Comparison of ENCODE assay signal across 1 cellular context in genomic region chr2:86337235-86338099, GRCh38.
TF ChIP-seq lines count a peak whose summit lies in the region.

TSS of gene REEP1 (minus strand) at chr2:86337626. CDS start at chr2:86337510, 116 bp downstream.

TF ChIP-seq in H1, 55 proteins besides CTCF, POLR2A, EP300 and RAD21:
- TF ChIP-seq GTF2F1 (IDR thresholded peaks at IDR 0.05; ENCODE audit: borderline replicate concordance, low read depth, low read length) (no peak), KDM4A (IDR thresholded peaks at IDR 0.05; ENCODE audit: low read depth, low read length, severe bottlenecking) (peak; percentile 54), GABPA (IDR thresholded peaks at IDR 0.05; ENCODE audit: borderline replicate concordance, insufficient read depth, low read length) (no peak), SUZ12 (IDR thresholded peaks at IDR 0.05; ENCODE audit: low read length) (0 out of 2 replicates have a peak, but pooled peaks have one; percentile 16), NRF1 (IDR thresholded peaks at IDR 0.05; ENCODE audit: low read depth, low read length) (no peak)
TF ChIP-seq in H1: peak in this region for 2.
